ENCODE assay signal across 8 cellular contexts in genomic region chr12:110689002-110689600, GRCh38. TPM values are rescaled to one million over a fixed set of nuclear protein-coding genes. Genes with fewer than 3 reads are reported as not detected.
DNase-seq lines count a peak whose midpoint lies in the region; ATAC-seq and TF ChIP-seq lines count a peak whose summit lies in the region.

A gene with protein sequence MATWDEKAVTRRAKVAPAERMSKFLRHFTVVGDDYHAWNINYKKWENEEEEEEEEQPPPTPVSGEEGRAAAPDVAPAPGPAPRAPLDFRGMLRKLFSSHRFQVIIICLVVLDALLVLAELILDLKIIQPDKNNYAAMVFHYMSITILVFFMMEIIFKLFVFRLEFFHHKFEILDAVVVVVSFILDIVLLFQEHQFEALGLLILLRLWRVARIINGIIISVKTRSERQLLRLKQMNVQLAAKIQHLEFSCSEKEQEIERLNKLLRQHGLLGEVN (minus strand): TSS chr12:110689115. CDS start chr12:110683245, 5,870 bp downstream.

- 3 to 6% methylated on average over 6 to 46 of the region's 54 CpGs for WGBS in endodermal cell (ENCODE audit: insufficient coverage in 1 of 2, insufficient read length in 1 of 2), 2 experiments

- no peaks in the 10 kb centered on the region for H3K9me3 Mint-ChIP-seq in activated CD4-positive, alpha-beta T cell treated with anti-CD3 and anti-CD28 coated beads, Interleukin-2, amount 10 ng/mL, durations not matched to agents 7 days and 5 days
- H3K9me3 Mint-ChIP-seq in endodermal cell = peaks cover 5% of the 10 kb centered on the region

- H3K4me1 Mint-ChIP-seq in activated CD4-positive, alpha-beta T cell treated with anti-CD3 and anti-CD28 coated beads, Interleukin-2, amount 10 ng/mL, durations not matched to agents 7 days and 5 days = peaks cover 57% of the 10 kb centered on the region
- peaks cover 13% of the 10 kb centered on the region for H3K4me1 Mint-ChIP-seq in endodermal cell

- H3K4me3 Mint-ChIP-seq in activated CD4-positive, alpha-beta T cell treated with anti-CD3 and anti-CD28 coated beads, Interleukin-2, amount 10 ng/mL, durations not matched to agents 7 days and 5 days = peak within 1 kb of the TSS; percentile 84
- H3K4me3 Mint-ChIP-seq in endodermal cell = peak within 1 kb of the TSS; percentile 66

- DNase-seq in activated CD4-positive, alpha-beta T cell treated with anti-CD3 and anti-CD28 coated beads, Interleukin-2, amount 10 ng/mL, durations not matched to agents 7 days and 5 days = peak; percentile 56
- peak; percentile 92 for DNase-seq in endodermal cell
- no peak for DNase-seq in NCI-H1694 (lab: John Stamatoyannopoulos, UW)
- no peak for DNase-seq in NCI-H226

- TF ChIP-seq CTCF in endodermal cell (conservative IDR thresholded peaks at IDR 0.05) = no peak

- H3K36me3 ChIP-seq in endodermal cell (ENCODE audit: control insufficient read depth, insufficient read depth, low read length) (no peaks in the 10 kb centered on the region), mucosa of rectum (ENCODE audit: control insufficient read depth in 2 of 2, insufficient read depth in 2 of 2, low read length in 2 of 2) (no peaks in the 10 kb centered on the region), stomach smooth muscle (ENCODE audit: control insufficient read depth in 2 of 2, insufficient read depth in 2 of 2, low read length in 2 of 2) (peaks cover 0 to 2% of the 10 kb centered on the region in 2 donors)

- peak within 1 kb of the TSS; percentile 44 for H3K9ac ChIP-seq in endodermal cell (ENCODE audit: extremely low read depth, low read length, poor library complexity, severe bottlenecking)
- peak within 1 kb of the TSS; percentile 66 to 69 for H3K9ac ChIP-seq in mucosa of rectum (ENCODE audit: low read depth in 1 of 2, low read length in 2 of 2)
- H3K9ac ChIP-seq in stomach smooth muscle (ENCODE audit: low read length in 2 of 2) = peak within 1 kb of the TSS; percentile 59 to 69

- H3K27me3 Mint-ChIP-seq in activated CD4-positive, alpha-beta T cell treated with anti-CD3 and anti-CD28 coated beads, Interleukin-2, amount 10 ng/mL, durations not matched to agents 7 days and 5 days = peaks cover 5% of the 10 kb centered on the region
- peaks cover 28% of the 10 kb centered on the region for H3K27me3 Mint-ChIP-seq in endodermal cell (ENCODE audit: insufficient read depth)

- H3K4me1 ChIP-seq in endodermal cell (ENCODE audit: control insufficient read depth, insufficient read depth, low read length) (peaks cover 2% of the 10 kb centered on the region), mucosa of rectum (ENCODE audit: control insufficient read depth in 2 of 2, insufficient read depth in 2 of 2, low read length in 2 of 2) (peaks cover 13 to 19% of the 10 kb centered on the region in 2 donors), stomach smooth muscle (ENCODE audit: control insufficient read depth, insufficient read depth, low read length) (peaks cover 17% of the 10 kb centered on the region)

- H3K27ac ChIP-seq in endodermal cell (ENCODE audit: low read depth, low read length) (no peak within 1 kb of the TSS), mucosa of rectum (ENCODE audit: low read depth in 2 of 2, low read length in 2 of 2) (peak within 1 kb of the TSS; percentile 59 to 62), stomach smooth muscle (ENCODE audit: low read length) (no peak within 1 kb of the TSS)

- peak; percentile 11 for ATAC-seq in GM18909 (IDR thresholded peaks at IDR 0.05; ENCODE audit: poor library complexity, unreplicated experiment)
- peak; percentile 17 for ATAC-seq in HG03439 (IDR thresholded peaks at IDR 0.05; ENCODE audit: unreplicated experiment)

- CTCF ChIA-PET in activated CD4-positive, alpha-beta T cell treated with anti-CD3 and anti-CD28 coated beads, Interleukin-2, amount 10 ng/mL, durations not matched to agents 7 days and 5 days (lab: Charles Lee) = interaction anchor here (1.0 kb wide), 2 partner anchors 9 to 239 kb away, joined by 3 read pairs; partner anchors contain the start of gene ARPC3

- H3K27ac Mint-ChIP-seq in activated CD4-positive, alpha-beta T cell treated with anti-CD3 and anti-CD28 coated beads, Interleukin-2, amount 10 ng/mL, durations not matched to agents 7 days and 5 days = peak within 1 kb of the TSS; percentile 96
- H3K27ac Mint-ChIP-seq in endodermal cell = peak within 1 kb of the TSS; percentile 96

- POLR2A ChIA-PET in activated CD4-positive, alpha-beta T cell treated with anti-CD3 and anti-CD28 coated beads, Interleukin-2, amount 10 ng/mL, durations not matched to agents 7 days and 5 days (lab: Charles Lee) = interaction anchor here (0.5 kb wide), 1 partner anchor 43 kb away, joined by 3 read pairs; no protein-coding TSS in a partner anchor

- H3K4me3 ChIP-seq in endodermal cell (ENCODE audit: low read length) = peak within 1 kb of the TSS; percentile 77
- H3K4me3 ChIP-seq in mucosa of rectum (ENCODE audit: low read length in 2 of 2) = peak within 1 kb of the TSS; percentile 66 to 80
- H3K4me3 ChIP-seq in stomach smooth muscle (ENCODE audit: low read length in 2 of 2) = peak within 1 kb of the TSS; percentile 68 to 81

- H3K27me3 ChIP-seq in endodermal cell (ENCODE audit: control insufficient read depth, insufficient read depth, low read length, poor library complexity, severe bottlenecking) (peaks cover 20% of the 10 kb centered on the region), mucosa of rectum (ENCODE audit: control insufficient read depth in 2 of 2, insufficient read depth in 2 of 2, low read length in 2 of 2) (peaks cover 5 to 10% of the 10 kb centered on the region in 2 donors), stomach smooth muscle (ENCODE audit: control insufficient read depth in 1 of 2, insufficient read depth in 2 of 2, low read length in 2 of 2) (no peaks in the 10 kb centered on the region)

- H3K9me3 ChIP-seq in endodermal cell (ENCODE audit: control insufficient read depth, low read length) (no peaks in the 10 kb centered on the region), mucosa of rectum (ENCODE audit: control insufficient read depth in 2 of 2, low read length in 2 of 2) (no peaks in the 10 kb centered on the region), stomach smooth muscle (ENCODE audit: control insufficient read depth in 2 of 2, low read length in 2 of 2) (no peaks in the 10 kb centered on the region)

- peaks cover 21% of the 10 kb centered on the region for H3K36me3 Mint-ChIP-seq in activated CD4-positive, alpha-beta T cell treated with anti-CD3 and anti-CD28 coated beads, Interleukin-2, amount 10 ng/mL, durations not matched to agents 7 days and 5 days (ENCODE audit: low read depth)
- peaks cover 14% of the 10 kb centered on the region for H3K36me3 Mint-ChIP-seq in endodermal cell (ENCODE audit: low read depth)

RNA-seq across cellular contexts. Expression of the gene that starts here (rescaled TPM):
- total RNA-seq in activated CD4-positive, alpha-beta T cell treated with anti-CD3 and anti-CD28 coated beads, Interleukin-2, amount 10 ng/mL, durations not matched to agents 7 days and 5 days = 10 to 100 TPM; 16.0 to 18.7 TPM
- total RNA-seq in endodermal cell = 1 to 10 TPM; 8.8 to 9.5 TPM
- 9.3 TPM for polyA plus RNA-seq in endodermal cell (2013, experiment 1 of 2)
- 7.7 TPM for polyA plus RNA-seq in endodermal cell (2013, experiment 2 of 2)

Comparison
In these comparisons a context has a peak if more than half of its experiments do, and no peak if none do; other contexts are left out.
1. DNase-seq: peak in activated CD4-positive, alpha-beta T cell treated with anti-CD3 and anti-CD28 coated beads, Interleukin-2, amount 10 ng/mL, durations not matched to agents 7 days and 5 days (single experiment) and endodermal cell (single experiment); none in NCI-H1694 (single experiment) and NCI-H226 (single experiment).
2. H3K27ac ChIP-seq: peak in mucosa of rectum (2 of 2); none in endodermal cell (single experiment) and stomach smooth muscle (single experiment).
3. Peak in every context shown above with its lines, with median percentiles within 50 percentile points of each other: H3K4me3 ChIP-seq and H3K9ac ChIP-seq.